In genomic region chr6:169766921-169767736, GRCh38 we compare ENCODE assay signal across 21 cellular contexts. TPM values are rescaled to one million over a fixed set of nuclear protein-coding genes. Genes with fewer than 3 reads are reported as not detected.
A peak's percentile ranks its signal among the peaks of the same experiment; 100 is the strongest.
DNase-seq lines count a peak whose midpoint lies in the region; FAIRE-seq and TF ChIP-seq lines count a peak whose summit lies in the region.
"Had no signal": no experiment of that assay in that cellular context is flagged by ENCODE, and none has a peak within 500 bp of the region (broad histone marks: within the 10 kb centered on the region; RNA-seq: fewer than 3 reads in every experiment).

No MANE protein-coding gene starts in this region.

- DNase-seq in HuH-7 (ENCODE audit: low spot score) (peak; percentile 38), bronchial epithelial cell (ENCODE audit: low read depth) (no peak), mesenchymal stem cell (no peak), small intestine (peak; percentile 80), Caco-2 (no peak), hepatic stellate cell (ENCODE audit: low spot score) (no peak), retina (no peak)
- DNase-seq: DMS53, GDM1, GOT3, NCI-H1417, NCI-H187, NCI-H446, NCI-H526, PC-3, Right ventricle myocardium superior had no signal

- no peak overlapping the region for H2BK12ac ChIP-seq in mesenchymal stem cell (ENCODE audit: low read length in 2 of 2)

- H3K27ac ChIP-seq in mesenchymal stem cell (ENCODE audit: low read length, poor library complexity, severe bottlenecking) (no peak overlapping the region), small intestine (ENCODE audit: low read depth in 1 of 2, low read length in 1 of 2) (no peak overlapping the region)
- H3K27ac ChIP-seq: A549 had no signal

- H3K14ac ChIP-seq in mesenchymal stem cell (ENCODE audit: low read length in 2 of 2), result peak overlapping the region in 1 of 2 experiments; percentile 18

- no peak overlapping the region for H2BK5ac ChIP-seq in mesenchymal stem cell (ENCODE audit: low read depth, low read length, poor library complexity, severe bottlenecking)

- intact Hi-C loops in Caco-2 (cut with micrococcal nuclease; ENCODE audit: unreplicated experiment), result no loop called here

- no peak overlapping the region for H2BK15ac ChIP-seq in mesenchymal stem cell (ENCODE audit: low read depth, poor library complexity, severe bottlenecking)

- H3K4me3 ChIP-seq in bronchial epithelial cell (ENCODE audit: low read depth, low read length) (no peak overlapping the region), mesenchymal stem cell (ENCODE audit: insufficient read depth in 1 of 2, low read depth in 1 of 2, low read length in 2 of 2) (no peak overlapping the region), small intestine (ENCODE audit: low read depth in 1 of 2, low read length in 2 of 2) (no peak overlapping the region), Caco-2 (ENCODE audit: low read depth, low read length) (no peak overlapping the region)
- H3K4me3 ChIP-seq: A549 had no signal

- BruUV-seq in Caco-2 (replicated peaks; lab: Mats Ljungman, UMichigan), result no TSS peak

- H3K9me3 ChIP-seq in mesenchymal stem cell (ENCODE audit: control insufficient read depth, low read length), result no peaks in the 10 kb centered on the region
- H3K9me3 ChIP-seq in small intestine (ENCODE audit: control insufficient read depth, low read depth), result no peaks in the 10 kb centered on the region
- H3K9me3 ChIP-seq in Caco-2, result no peaks in the 10 kb centered on the region
- H3K9me3 ChIP-seq: A549 had no signal

- peak overlapping the region; percentile 77 for H4K91ac ChIP-seq in mesenchymal stem cell (ENCODE audit: low read length)

- no peaks in the 10 kb centered on the region for H3K9me3 Mint-ChIP-seq in Caco-2 (ENCODE audit: unreplicated experiment)
- H3K9me3 Mint-ChIP-seq: CD14-positive monocyte had no signal

- H3K4me1 ChIP-seq in mesenchymal stem cell (ENCODE audit: control insufficient read depth, insufficient read depth, low read depth, low read length) (peaks cover 4% of the 10 kb centered on the region), small intestine (ENCODE audit: control insufficient read depth in 2 of 2, insufficient read depth in 1 of 2, low read depth in 1 of 2, low read length in 1 of 2) (no peaks in the 10 kb centered on the region), Caco-2 (no peaks in the 10 kb centered on the region)
- H3K4me1 ChIP-seq: A549 had no signal

- no peak overlapping the region for H3K23ac ChIP-seq in mesenchymal stem cell (ENCODE audit: low read length in 2 of 2)

- H3K4me2 ChIP-seq in mesenchymal stem cell (ENCODE audit: low read length, poor library complexity, severe bottlenecking), result no peak overlapping the region
- H3K4me2 ChIP-seq: A549 had no signal

- H3K9ac ChIP-seq in mesenchymal stem cell (ENCODE audit: low read length), result no peak overlapping the region

- H3K79me1 ChIP-seq in mesenchymal stem cell (replicated peaks; ENCODE audit: low read length, poor library complexity, severe bottlenecking), result peaks cover 2% of the 10 kb centered on the region

- H4K8ac ChIP-seq in mesenchymal stem cell (ENCODE audit: low read length), result no peak overlapping the region

- TF ChIP-seq CTCF in bronchial epithelial cell (IDR thresholded peaks at IDR 0.05; ENCODE audit: insufficient read depth, low read length, severe bottlenecking) (no peak), Caco-2 (IDR thresholded peaks at IDR 0.05; ENCODE audit: insufficient read depth in 1 of 2, low read depth in 1 of 2, low read length in 1 of 2, severe bottlenecking in 1 of 2, unreplicated experiment in 1 of 2) (no peak)

- H3K27ac Mint-ChIP-seq in Caco-2 (ENCODE audit: unreplicated experiment), result no peak overlapping the region
- H3K27ac Mint-ChIP-seq: B cell had no signal

- H3K27me3 Mint-ChIP-seq in Caco-2 (ENCODE audit: insufficient read depth, unreplicated experiment), result no peaks in the 10 kb centered on the region
- H3K27me3 Mint-ChIP-seq: B cell had no signal

- CTCF ChIA-PET in Caco-2 (lab: Charles Lee), result no interaction called here

- H3K27me3 ChIP-seq in bronchial epithelial cell (ENCODE audit: control insufficient read depth, insufficient read depth, low read length), result no peaks in the 10 kb centered on the region
- H3K27me3 ChIP-seq in mesenchymal stem cell (ENCODE audit: control insufficient read depth in 1 of 2, insufficient read depth in 1 of 2, low read length in 2 of 2), result no peaks in the 10 kb centered on the region
- H3K27me3 ChIP-seq in small intestine (ENCODE audit: control insufficient read depth in 2 of 2, insufficient read depth in 2 of 2, low read length in 2 of 2), result no peaks in the 10 kb centered on the region
- no peaks in the 10 kb centered on the region for H3K27me3 ChIP-seq in Caco-2 (replicated peaks; ENCODE audit: control insufficient read depth, insufficient read depth, low read length)

- no peak overlapping the region for H2BK120ac ChIP-seq in mesenchymal stem cell (ENCODE audit: low read depth, low read length)

- no peak overlapping the region for H3K4ac ChIP-seq in mesenchymal stem cell (ENCODE audit: low read depth in 1 of 2, low read length in 2 of 2)

- no peak overlapping the region for H3K18ac ChIP-seq in mesenchymal stem cell (ENCODE audit: low read depth in 1 of 2, low read length in 2 of 2)

- H2AK5ac ChIP-seq in mesenchymal stem cell (ENCODE audit: low read length, severe bottlenecking), result no peak overlapping the region

- peaks cover 12% of the 10 kb centered on the region for H3K36me3 ChIP-seq in bronchial epithelial cell (ENCODE audit: control insufficient read depth, insufficient read depth, low read length)
- peaks cover 33 to 87% of the 10 kb centered on the region in 2 experiments for H3K36me3 ChIP-seq in mesenchymal stem cell (ENCODE audit: control insufficient read depth in 1 of 2, insufficient read depth in 2 of 2, low read depth in 1 of 2, low read length in 2 of 2)
- H3K36me3 ChIP-seq in small intestine (ENCODE audit: control insufficient read depth in 2 of 2, insufficient read depth in 2 of 2, low read length in 2 of 2), result peaks cover 1 to 4% of the 10 kb centered on the region in 2 donors
- no peaks in the 10 kb centered on the region for H3K36me3 ChIP-seq in Caco-2 (ENCODE audit: control insufficient read depth, insufficient read depth, low read length)

- H3K36me3 Mint-ChIP-seq in Caco-2 (ENCODE audit: insufficient read depth, unreplicated experiment), result peaks cover 28% of the 10 kb centered on the region

- WGBS in mesenchymal stem cell, result 98% methylated on average over 13 of the region's 13 CpGs
- 79 to 91% (median 81%) methylated on average over 13 of the region's 13 CpGs for WGBS in small intestine, 3 donors

- FAIRE-seq in bronchial epithelial cell (lab: Jason Lieb, UNC), result peak; percentile 95
- FAIRE-seq in small intestine (lab: Jason Lieb, UNC), result no peak
- FAIRE-seq: A549, D721Med, GM19239 had no signal

- H3K4me3 Mint-ChIP-seq in Caco-2 (ENCODE audit: unreplicated experiment), result no peak overlapping the region
- H3K4me3 Mint-ChIP-seq: B cell, CD14-positive monocyte had no signal

- POLR2A ChIA-PET in Caco-2 (lab: Charles Lee), result no interaction called here

- no peak overlapping the region for H2AFZ ChIP-seq in mesenchymal stem cell (ENCODE audit: low read depth, low read length)

- peaks cover 7% of the 10 kb centered on the region for H3K4me1 Mint-ChIP-seq in Caco-2 (ENCODE audit: low read depth, unreplicated experiment)
- H3K4me1 Mint-ChIP-seq: B cell, CD14-positive monocyte had no signal

RNA-seq across cellular contexts. Expression of gene ERMARD, which starts 15.7 kb away (rescaled TPM):
- total RNA-seq in bronchial epithelial cell, result 25.1 and 25.8 TPM in 2 replicates
- polyA plus RNA-seq in mesenchymal stem cell (2013, experiment 1 of 2), result 8.0 TPM
- 10.8 TPM for polyA plus RNA-seq in mesenchymal stem cell (2013, experiment 2 of 2)
- polyA plus RNA-seq in small intestine, result 10 to 100 TPM; 20.5 to 55.9 (median 41.9) TPM
- 17.0 and 25.3 TPM in 2 replicates for total RNA-seq in Caco-2 (2022)

RNA-seq across cellular contexts. Expression of gene DYNLT2, which starts 15.8 kb away (rescaled TPM):
- total RNA-seq in bronchial epithelial cell (1.0 and 1.1 TPM in 2 replicates), Caco-2 (2022) (2.4 and 2.6 TPM in 2 replicates)
- 0.48 TPM for polyA plus RNA-seq in mesenchymal stem cell (2013, experiment 1 of 2)
- polyA plus RNA-seq in mesenchymal stem cell (2013, experiment 2 of 2), result 0.27 TPM
- polyA plus RNA-seq in small intestine, result 1 to 10 TPM in 2 of 3 donors, under 1 TPM in 1; 0.89 to 1.6 (median 1.4) TPM

RNA-seq across cellular contexts. Expression of gene PHF10, which starts 42.8 kb away (rescaled TPM):
- 13.4 and 14.0 TPM in 2 replicates for total RNA-seq in bronchial epithelial cell
- 19.9 TPM for polyA plus RNA-seq in mesenchymal stem cell (2013, experiment 1 of 2)
- polyA plus RNA-seq in mesenchymal stem cell (2013, experiment 2 of 2), result 19.4 TPM
- 10 to 100 TPM; 23.5 to 39.5 (median 33.8) TPM for polyA plus RNA-seq in small intestine
- 66.2 and 75.7 TPM in 2 replicates for total RNA-seq in Caco-2 (2022)

Comparison
In these comparisons a context has a peak if more than half of its experiments do, and no peak if none do; other contexts are left out.
1. DNase-seq: peak in HuH-7 (single experiment) and small intestine (single experiment); none in bronchial epithelial cell (single experiment), mesenchymal stem cell (single experiment), Caco-2 (0 of 2), hepatic stellate cell (single experiment) and retina (single experiment).